In the genomic region with DNA sequence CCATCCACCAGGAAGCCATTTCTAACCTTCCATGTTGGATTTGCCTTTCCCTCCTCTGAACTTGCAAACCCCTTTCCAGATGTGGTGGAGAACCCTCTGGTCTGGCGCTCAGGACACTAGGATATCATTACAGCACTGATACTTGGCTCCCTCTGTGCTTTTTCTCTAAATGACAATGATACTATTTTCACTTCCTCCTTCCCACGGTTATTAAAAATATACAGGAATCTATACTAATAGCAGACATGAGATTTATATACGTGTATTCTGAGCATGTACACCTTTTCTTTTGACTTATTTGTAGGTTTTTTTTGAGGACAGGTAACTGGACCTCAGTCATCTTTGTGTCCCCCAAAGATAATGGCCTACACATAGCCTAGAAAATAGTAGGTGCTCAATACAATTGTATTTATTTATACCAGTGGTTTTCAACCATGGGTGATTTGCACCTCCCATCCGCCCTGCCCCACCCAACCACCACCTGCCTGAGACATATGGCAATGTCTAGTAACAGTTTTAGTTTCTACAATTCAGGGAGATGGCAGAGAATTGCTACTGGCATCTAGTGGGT, we compare ENCODE assay signal across 14 cellular contexts.
DNase-seq lines count a peak whose midpoint lies in the region; ATAC-seq and TF ChIP-seq lines count a peak whose summit lies in the region.
"Had no signal": no experiment of that assay in that cellular context is flagged by ENCODE, and none has a peak within 500 bp of the region (broad histone marks: within the 10 kb centered on the region; RNA-seq: fewer than 3 reads in every experiment).

No MANE protein-coding gene starts in this region.

- no peaks in the 10 kb centered on the region for H3K9me3 ChIP-seq in BE2C
- H3K9me3 ChIP-seq: suprapubic skin had no signal

- H3K4me3 ChIP-seq in BE2C (ENCODE audit: low read depth, low read length) = no peak overlapping the region
- H3K4me3 ChIP-seq: GM23248, suprapubic skin had no signal

- H3K4me3 Mint-ChIP-seq in memory B cell = peak overlapping the region; percentile 91

- peak overlapping the region; percentile 93 for H3K27ac Mint-ChIP-seq in memory B cell

- H3K4me1 Mint-ChIP-seq in memory B cell = peaks cover 52% of the 10 kb centered on the region

- TF ChIP-seq CTCF in BE2C (IDR thresholded peaks at IDR 0.05; ENCODE audit: low read depth, low read length) = no peak

- H3K27me3 ChIP-seq in BE2C = no peaks in the 10 kb centered on the region
- H3K27me3 ChIP-seq: suprapubic skin had no signal

- ATAC-seq in GM18907 (IDR thresholded peaks at IDR 0.05; ENCODE audit: unreplicated experiment) (peak; percentile 66), GM21529 (IDR thresholded peaks at IDR 0.05; ENCODE audit: unreplicated experiment) (peak; percentile 72), HG03135 (IDR thresholded peaks at IDR 0.05; ENCODE audit: unreplicated experiment) (peak; percentile 57), memory B cell (ENCODE audit: low read depth) (peak; percentile 87), GM18873 (IDR thresholded peaks at IDR 0.05; ENCODE audit: low FRiP score, unreplicated experiment) (no peak)

- peak in 1 of 2 donors; percentile 50 for DNase-seq in memory B cell (ENCODE audit: low spot score in 2 of 2)
- DNase-seq in BE2C = no peak
- DNase-seq in NCI-H187 treated with DMSO at 0.1 percent for 48 hours (lab: John Stamatoyannopoulos, UW) = no peak
- DNase-seq: activated T-cell treated with anti-CD3 and anti-CD28 coated beads, Interleukin-2, amount 50 U/mL, for 48 hours; central memory CD4-positive, alpha-beta T cell; GM23248; KG1; NCI-H774; nucleus accumbens had no signal

- no peaks in the 10 kb centered on the region for H3K27me3 Mint-ChIP-seq in memory B cell

- H3K4me1 ChIP-seq in BE2C = no peaks in the 10 kb centered on the region
- H3K4me1 ChIP-seq: suprapubic skin had no signal

- peaks cover 4% of the 10 kb centered on the region for H3K36me3 Mint-ChIP-seq in memory B cell

- no peaks in the 10 kb centered on the region for H3K9me3 Mint-ChIP-seq in memory B cell

- no peaks in the 10 kb centered on the region for H3K36me3 ChIP-seq in BE2C
- H3K36me3 ChIP-seq: suprapubic skin had no signal
